In the genomic region with DNA sequence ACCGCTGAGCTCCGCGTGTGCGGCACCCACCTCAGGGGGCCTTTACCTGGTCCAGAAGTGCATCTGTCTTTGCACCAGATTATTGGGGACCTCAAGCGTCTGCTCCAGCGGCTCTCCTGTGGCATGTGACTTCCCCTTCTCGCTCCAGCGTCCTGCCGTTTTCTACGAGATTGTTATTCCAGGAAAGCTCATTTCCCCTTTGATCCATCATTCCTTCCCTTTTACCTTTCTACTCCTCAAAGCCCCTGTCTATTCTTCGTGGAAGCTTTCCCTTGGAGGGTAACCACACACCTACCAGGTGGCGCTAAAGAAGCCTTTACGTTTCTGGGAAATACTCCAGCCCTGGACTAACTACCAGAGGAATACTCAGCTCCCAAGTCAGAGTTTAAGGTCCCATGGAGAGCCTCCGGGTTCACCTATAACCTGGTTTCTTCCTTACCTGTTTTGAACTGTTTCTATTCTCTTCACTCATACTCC, we compare ENCODE assay signal across 8 cellular contexts. TPM values are rescaled to one million over a fixed set of nuclear protein-coding genes. Genes with fewer than 3 reads are reported as not detected.
DNase-seq lines count a peak whose midpoint lies in the region; ATAC-seq and TF ChIP-seq lines count a peak whose summit lies in the region.

No MANE protein-coding gene starts in this region.

- H3K36me3 ChIP-seq in RWPE2 (ENCODE audit: low read depth) (peaks cover 53% of the 10 kb centered on the region), esophagus squamous epithelium (peaks cover 22 to 44% (median 23%) of the 10 kb centered on the region in 3 donors), parathyroid adenoma (ENCODE audit: control insufficient read depth, insufficient read depth, low read length) (no peaks in the 10 kb centered on the region)

- H3K27me3 ChIP-seq in RWPE2 (ENCODE audit: insufficient read depth, poor library complexity, severe bottlenecking) (no peaks in the 10 kb centered on the region), esophagus squamous epithelium (no peaks in the 10 kb centered on the region), parathyroid adenoma (ENCODE audit: control insufficient read depth, insufficient read depth, low read length) (no peaks in the 10 kb centered on the region)

- peaks cover 32% of the 10 kb centered on the region for H3K4me1 Mint-ChIP-seq in activated T-cell treated with anti-CD3 and anti-CD28 coated beads, Interleukin-2, amount 50 U/mL, for 24 hours (ENCODE audit: low read depth)

- H3K4me3 ChIP-seq in RWPE2 (ENCODE audit: severe bottlenecking) (peak overlapping the region; percentile 96), esophagus squamous epithelium (peak overlapping the region; percentile 66 to 96 (median 94)), parathyroid adenoma (ENCODE audit: low read depth, low read length) (peak overlapping the region; percentile 59)

- intact Hi-C loops in esophagus squamous epithelium (cut with DNase I): no loop called here

- no peaks in the 10 kb centered on the region for H3K9me3 Mint-ChIP-seq in activated T-cell treated with anti-CD3 and anti-CD28 coated beads, Interleukin-2, amount 50 U/mL, for 24 hours

- H2AFZ ChIP-seq in parathyroid adenoma: peak overlapping the region; percentile 88

- peak overlapping the region; percentile 81 for H3K4me2 ChIP-seq in parathyroid adenoma (ENCODE audit: low read length)

- peaks cover 6% of the 10 kb centered on the region for H3K4me1 ChIP-seq in RWPE2 (ENCODE audit: insufficient read depth, poor library complexity, severe bottlenecking)
- peaks cover 12 to 63% (median 46%) of the 10 kb centered on the region in 3 donors for H3K4me1 ChIP-seq in esophagus squamous epithelium
- peaks cover 14% of the 10 kb centered on the region for H3K4me1 ChIP-seq in parathyroid adenoma

- H3K27ac ChIP-seq in RWPE2 (ENCODE audit: poor library complexity, severe bottlenecking) (peak overlapping the region; percentile 53), esophagus squamous epithelium (peak overlapping the region; percentile 88 to 95 (median 92)), parathyroid adenoma (no peak overlapping the region)

- peak overlapping the region; percentile 88 for H3K27ac Mint-ChIP-seq in activated T-cell treated with anti-CD3 and anti-CD28 coated beads, Interleukin-2, amount 50 U/mL, for 24 hours

- peaks cover 8% of the 10 kb centered on the region for H3K79me2 ChIP-seq in parathyroid adenoma

- H3K27me3 Mint-ChIP-seq in activated T-cell treated with anti-CD3 and anti-CD28 coated beads, Interleukin-2, amount 50 U/mL, for 24 hours: no peaks in the 10 kb centered on the region

- H3K9me3 ChIP-seq in RWPE2 (ENCODE audit: severe bottlenecking) (no peaks in the 10 kb centered on the region), esophagus squamous epithelium (no peaks in the 10 kb centered on the region), parathyroid adenoma (ENCODE audit: control insufficient read depth, low read length) (no peaks in the 10 kb centered on the region)

- H3K9ac ChIP-seq in parathyroid adenoma: no peak overlapping the region

- ATAC-seq in RWPE2 (ENCODE audit: low read depth): 0 out of 3 replicates have a peak, but pooled peaks have one; percentile 11
- ATAC-seq in HG02973 (IDR thresholded peaks at IDR 0.05; ENCODE audit: unreplicated experiment): no peak
- no peak for ATAC-seq in HG03460 (IDR thresholded peaks at IDR 0.05; ENCODE audit: unreplicated experiment)

- no peak for DNase-seq in activated T-cell treated with anti-CD3 and anti-CD28 coated beads, Interleukin-2, amount 50 U/mL, for 24 hours
- DNase-seq in activated T-cell treated with anti-CD3 and anti-CD28 coated beads, Interleukin-2, amount 50 U/mL, for 1 hour: no peak
- DNase-seq in RWPE2 (ENCODE audit: low spot score): no peak
- no peak for DNase-seq in esophagus squamous epithelium (lab: John Stamatoyannopoulos, UW)
- no peak for DNase-seq in T1000 (lab: John Stamatoyannopoulos, UW)

- peaks cover 54% of the 10 kb centered on the region for H3K36me3 Mint-ChIP-seq in activated T-cell treated with anti-CD3 and anti-CD28 coated beads, Interleukin-2, amount 50 U/mL, for 24 hours (ENCODE audit: low read depth)

- TF ChIP-seq POLR2A in esophagus squamous epithelium (IDR thresholded peaks at IDR 0.05): no peak

- peak overlapping the region; percentile 91 for H3K4me3 Mint-ChIP-seq in activated T-cell treated with anti-CD3 and anti-CD28 coated beads, Interleukin-2, amount 50 U/mL, for 24 hours

- 3 to 6% methylated on average over 10 to 14 of the region's 14 CpGs for WGBS in esophagus squamous epithelium, 2 donors

- peak; percentile 35 for TF ChIP-seq CTCF in RWPE2 (IDR thresholded peaks at IDR 0.05; ENCODE audit: poor library complexity, severe bottlenecking)
- TF ChIP-seq CTCF in esophagus squamous epithelium (IDR thresholded peaks at IDR 0.05): no peak
- TF ChIP-seq CTCF in parathyroid adenoma (IDR thresholded peaks at IDR 0.05): peak; percentile 10

RNA-seq across cellular contexts. Expression of a gene that starts 1.5 kb away (rescaled TPM):
- 10 to 100 TPM; 55.9 to 86.2 (median 62.8) TPM for total RNA-seq in esophagus squamous epithelium

RNA-seq across cellular contexts. Expression of a gene that starts 16.2 kb away (rescaled TPM):
- total RNA-seq in esophagus squamous epithelium: 10 to 100 TPM; 14.3 to 27.5 (median 15.7) TPM

RNA-seq across cellular contexts. Expression of a gene that starts 38.6 kb away (rescaled TPM):
- total RNA-seq in esophagus squamous epithelium: 1 to 10 TPM in 1 of 4 donors, under 1 TPM in 1, not detected in 2; 0.38 to 1.6 TPM

Comparison
In these comparisons a context has a peak if more than half of its experiments do, and no peak if none do; other contexts are left out.
1. CTCF ChIP-seq: peak in RWPE2 (single experiment) and parathyroid adenoma (single experiment); none in esophagus squamous epithelium (0 of 6).
2. Peak in every context shown above with its lines, with median percentiles within 50 percentile points of each other: H3K4me3 ChIP-seq.